Comparison of ENCODE assay signal across 28 cellular contexts in the genomic region with DNA sequence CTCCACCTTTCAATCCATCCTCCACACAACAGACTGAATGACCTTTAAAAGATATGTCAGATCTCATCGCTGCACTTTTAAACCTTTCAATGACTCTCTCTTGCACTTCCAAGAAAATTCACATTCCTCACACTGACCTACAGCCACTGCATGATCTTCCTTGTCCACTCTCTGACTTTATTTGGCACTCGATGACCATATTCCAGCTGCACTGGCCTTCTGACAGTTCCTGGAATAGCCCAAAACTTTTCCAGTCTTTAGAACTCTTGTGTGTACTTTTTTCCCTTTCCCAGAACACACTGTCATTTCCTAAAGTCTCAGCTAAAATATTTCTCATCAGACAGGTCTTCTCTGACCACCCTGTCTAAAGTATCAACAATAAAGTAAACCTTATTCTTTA.
"Had no signal": no experiment of that assay in that cellular context is flagged by ENCODE, and none has a peak within 500 bp of the region (broad histone marks: within the 10 kb centered on the region; RNA-seq: fewer than 3 reads in every experiment).

No MANE protein-coding gene starts in this region.

- H2AFZ ChIP-seq: neural progenitor cell, parathyroid adenoma had no signal

- H3K27ac ChIP-seq: neural progenitor cell, ovary, prostate gland, right atrium auricular region, right lobe of liver, sigmoid colon, stomach, thoracic aorta, thyroid gland, tibial nerve, upper lobe of left lung, vagina had no signal

- H3K27me3 Mint-ChIP-seq: stimulated activated naive B cell treated with anti-CD40 and anti-IgM and Interleukin-4, amounts not matched to agents 10 μg/mL and 1 μg/mL and 100 μg/mL, for 72 hours; stimulated activated naive CD8-positive, alpha-beta T cell treated with anti-CD3 and anti-CD28 coated beads, Interleukin-15, Interleukin-2, amounts not matched to agents 100 ng/mL and 50 ng/mL, for 24 hours had no signal

- H3K9me3 ChIP-seq: ovary, prostate gland, right atrium auricular region, right lobe of liver, sigmoid colon, stomach, thoracic aorta, thyroid gland, tibial nerve, upper lobe of left lung, vagina had no signal

- H3K4me2 ChIP-seq: neural progenitor cell had no signal

- H3K27ac Mint-ChIP-seq: natural killer cell treated with Interleukin-12 subunit alpha and Interleukin-12 subunit beta and Interleukin-15 and Interleukin-18, amount 100 ng/mL, for 72 hours; nephron progenitor cell; neural progenitor cell; stimulated activated effector memory CD8-positive, alpha-beta T cell treated with anti-CD3 and anti-CD28 coated beads, Interleukin-12 subunit alpha, Interleukin-12 subunit beta, amount 100 ng/mL, for 72 hours; stimulated activated naive B cell treated with anti-CD40 and anti-IgM and Interleukin-4, amounts not matched to agents 10 μg/mL and 1 μg/mL and 100 μg/mL, for 72 hours; stimulated activated naive CD8-positive, alpha-beta T cell treated with anti-CD3 and anti-CD28 coated beads, Interleukin-15, Interleukin-2, amounts not matched to agents 100 ng/mL and 50 ng/mL, for 24 hours had no signal

- H3K79me2 ChIP-seq: parathyroid adenoma had no signal

- ATAC-seq: naive thymus-derived CD8-positive, alpha-beta T cell; natural killer cell treated with Interleukin-12 subunit alpha and Interleukin-12 subunit beta and Interleukin-15 and Interleukin-18, amount 100 ng/mL, for 72 hours; right lobe of liver; stimulated activated effector memory CD8-positive, alpha-beta T cell treated with anti-CD3 and anti-CD28 coated beads, Interleukin-12 subunit alpha, Interleukin-12 subunit beta, amount 100 ng/mL, for 72 hours; stimulated activated naive B cell treated with anti-CD40 and anti-IgM and Interleukin-4, amounts not matched to agents 10 μg/mL and 1 μg/mL and 100 μg/mL, for 72 hours had no signal

- H3K4me1 Mint-ChIP-seq: nephron progenitor cell; neural progenitor cell; stimulated activated effector memory CD8-positive, alpha-beta T cell treated with anti-CD3 and anti-CD28 coated beads, Interleukin-12 subunit alpha, Interleukin-12 subunit beta, amount 100 ng/mL, for 72 hours had no signal

- H3K36me3 ChIP-seq: neural progenitor cell, ovary, prostate gland, right atrium auricular region, right lobe of liver, sigmoid colon, stomach, thoracic aorta, thyroid gland, tibial nerve, upper lobe of left lung, vagina had no signal

- DNase-seq: naive thymus-derived CD8-positive, alpha-beta T cell; nephron progenitor cell; occipital lobe; ovary; retina; right lobe of liver; sigmoid colon; small intestine; stimulated activated CD4-positive, alpha-beta T cell treated with anti-CD3 and anti-CD28 coated beads, Interleukin-15, amount 100 ng/mL, for 24 hours; stimulated activated CD4-positive, alpha-beta T cell treated with anti-CD3 and anti-CD28 coated beads, Interleukin-2, amount 100 ng/mL, for 24 hours; stimulated activated CD4-positive, alpha-beta T cell treated with anti-CD3 and anti-CD28 coated beads, Interleukin-2, amount 100 ng/mL, for 48 hours; stimulated activated CD4-positive, alpha-beta T cell treated with anti-CD3 and anti-CD28 coated beads, Interleukin-4, amount 100 ng/mL, for 24 hours; stimulated activated naive B cell treated with anti-CD40 and anti-IgM and Interleukin-4, amounts not matched to agents 10 μg/mL and 1 μg/mL and 100 μg/mL, for 72 hours; stimulated activated naive CD4-positive, alpha-beta T cell treated with Interleukin-2 at 50 U/mL for 16 hours; stomach; thyroid gland; trophoblast cell; upper lobe of left lung had no signal

- H3K27me3 ChIP-seq: neural progenitor cell, ovary, right atrium auricular region, right lobe of liver, sigmoid colon, stomach, thyroid gland, tibial nerve, upper lobe of left lung, vagina had no signal

- H3K4me3 Mint-ChIP-seq: naive thymus-derived CD8-positive, alpha-beta T cell; natural killer cell treated with Interleukin-12 subunit alpha and Interleukin-12 subunit beta and Interleukin-15 and Interleukin-18, amount 100 ng/mL, for 72 hours; nephron progenitor cell; neural progenitor cell; stimulated activated effector memory CD8-positive, alpha-beta T cell treated with anti-CD3 and anti-CD28 coated beads, Interleukin-12 subunit alpha, Interleukin-12 subunit beta, amount 100 ng/mL, for 72 hours; stimulated activated naive B cell treated with anti-CD40 and anti-IgM and Interleukin-4, amounts not matched to agents 10 μg/mL and 1 μg/mL and 100 μg/mL, for 72 hours; stimulated activated naive CD8-positive, alpha-beta T cell treated with anti-CD3 and anti-CD28 coated beads, Interleukin-15, Interleukin-2, amounts not matched to agents 100 ng/mL and 50 ng/mL, for 24 hours had no signal

- H3K4me3 ChIP-seq: neural progenitor cell, ovary, prostate gland, right atrium auricular region, right lobe of liver, sigmoid colon, stomach, thoracic aorta, thyroid gland, tibial nerve, upper lobe of left lung, vagina had no signal

- H3K36me3 Mint-ChIP-seq: naive thymus-derived CD8-positive, alpha-beta T cell; natural killer cell treated with Interleukin-12 subunit alpha and Interleukin-12 subunit beta and Interleukin-15 and Interleukin-18, amount 100 ng/mL, for 72 hours; neural progenitor cell; stimulated activated effector memory CD8-positive, alpha-beta T cell treated with anti-CD3 and anti-CD28 coated beads, Interleukin-12 subunit alpha, Interleukin-12 subunit beta, amount 100 ng/mL, for 72 hours; stimulated activated naive B cell treated with anti-CD40 and anti-IgM and Interleukin-4, amounts not matched to agents 10 μg/mL and 1 μg/mL and 100 μg/mL, for 72 hours had no signal

- H3K4me1 ChIP-seq: neural progenitor cell, parathyroid adenoma, prostate gland, right atrium auricular region, right lobe of liver, sigmoid colon, thyroid gland, vagina had no signal

- H3K9me3 Mint-ChIP-seq: natural killer cell treated with Interleukin-12 subunit alpha and Interleukin-12 subunit beta and Interleukin-15 and Interleukin-18, amount 100 ng/mL, for 72 hours; nephron progenitor cell; neural progenitor cell; stimulated activated effector memory CD8-positive, alpha-beta T cell treated with anti-CD3 and anti-CD28 coated beads, Interleukin-12 subunit alpha, Interleukin-12 subunit beta, amount 100 ng/mL, for 72 hours; stimulated activated naive B cell treated with anti-CD40 and anti-IgM and Interleukin-4, amounts not matched to agents 10 μg/mL and 1 μg/mL and 100 μg/mL, for 72 hours; stimulated activated naive CD8-positive, alpha-beta T cell treated with anti-CD3 and anti-CD28 coated beads, Interleukin-15, Interleukin-2, amounts not matched to agents 100 ng/mL and 50 ng/mL, for 24 hours had no signal

- H3K9ac ChIP-seq: neural progenitor cell, parathyroid adenoma had no signal
